ENCODE assay signal across 5 cellular contexts in genomic region chr21:40345700-40346099, GRCh38.
"Had no signal": no experiment of that assay in that cellular context is flagged by ENCODE, and none has a peak within 500 bp of the region (broad histone marks: within the 10 kb centered on the region; RNA-seq: fewer than 3 reads in every experiment).

No MANE protein-coding gene starts in this region.

- H3K9ac ChIP-seq: GM23248 had no signal

- DNase-seq: GM23248, H9, HCEC 1CT, KBM-7 had no signal

- H3K4me3 Mint-ChIP-seq: H9, IgD-negative memory B cell had no signal

- H3K4me3 ChIP-seq: GM23248 had no signal

- H3K27ac ChIP-seq: GM23248 had no signal

- H3K9me3 Mint-ChIP-seq: H9 had no signal

- H3K36me3 Mint-ChIP-seq: IgD-negative memory B cell had no signal

- H2AFZ ChIP-seq: GM23248 had no signal

- H3K4me1 Mint-ChIP-seq: IgD-negative memory B cell had no signal

- H3K27ac Mint-ChIP-seq: H9, IgD-negative memory B cell had no signal
